ENCODE assay signal across 16 cellular contexts in genomic region chr4:46370531-46370930, GRCh38.
DNase-seq lines count a peak whose midpoint lies in the region; ATAC-seq lines count a peak whose summit lies in the region.
"Had no signal": no experiment of that assay in that cellular context is flagged by ENCODE, and none has a peak within 500 bp of the region (broad histone marks: within the 10 kb centered on the region; RNA-seq: fewer than 3 reads in every experiment).

No MANE protein-coding gene starts in this region.

- DNase-seq in cerebellar cortex (ENCODE audit: low spot score): peak; percentile 9
- peak; percentile 42 for DNase-seq in medulla oblongata (ENCODE audit: extremely low spot score)
- DNase-seq in superior temporal gyrus (ENCODE audit: extremely low spot score): peak; percentile 50
- DNase-seq in amniotic stem cell (lab: John Stamatoyannopoulos, UW): no peak
- no peak for DNase-seq in stimulated activated naive CD8-positive, alpha-beta T cell treated with anti-CD3 and anti-CD28 coated beads, Interleukin-15, amount 100 ng/mL, for 72 hours
- DNase-seq: Caco-2; CD4-positive, CD25-positive, alpha-beta regulatory T cell; CD8-positive, alpha-beta T cell; DMS153; DND-41; GDM1; GOT3; HFFc6 had no signal

- H3K9me3 Mint-ChIP-seq in stimulated activated naive CD8-positive, alpha-beta T cell treated with anti-CD3 and anti-CD28 coated beads, Interleukin-15, amount 100 ng/mL, for 72 hours: peaks cover 3 to 7% of the 10 kb centered on the region in 2 donors

- no peaks in the 10 kb centered on the region for H3K27me3 Mint-ChIP-seq in stimulated activated naive CD8-positive, alpha-beta T cell treated with anti-CD3 and anti-CD28 coated beads, Interleukin-15, amount 100 ng/mL, for 72 hours
- H3K27me3 Mint-ChIP-seq: B cell; CD4-positive, CD25-positive, alpha-beta regulatory T cell had no signal

- H3K4me3 Mint-ChIP-seq in stimulated activated naive CD8-positive, alpha-beta T cell treated with anti-CD3 and anti-CD28 coated beads, Interleukin-15, amount 100 ng/mL, for 72 hours: no peak overlapping the region
- H3K4me3 Mint-ChIP-seq: B cell; CD4-positive, CD25-positive, alpha-beta regulatory T cell; CD8-positive, alpha-beta T cell; HFFc6 had no signal

- ATAC-seq in GM21390 (IDR thresholded peaks at IDR 0.05; ENCODE audit: unreplicated experiment): no peak
- ATAC-seq in stimulated activated naive CD8-positive, alpha-beta T cell treated with anti-CD3 and anti-CD28 coated beads, Interleukin-15, amount 100 ng/mL, for 72 hours: no peak
- ATAC-seq: CD8-positive, alpha-beta T cell; GM12878 had no signal

- H3K4me1 Mint-ChIP-seq in stimulated activated naive CD8-positive, alpha-beta T cell treated with anti-CD3 and anti-CD28 coated beads, Interleukin-15, amount 100 ng/mL, for 72 hours: no peaks in the 10 kb centered on the region
- H3K4me1 Mint-ChIP-seq: B cell; CD4-positive, CD25-positive, alpha-beta regulatory T cell had no signal

- no peak overlapping the region for H3K27ac Mint-ChIP-seq in stimulated activated naive CD8-positive, alpha-beta T cell treated with anti-CD3 and anti-CD28 coated beads, Interleukin-15, amount 100 ng/mL, for 72 hours
- H3K27ac Mint-ChIP-seq: B cell; CD4-positive, CD25-positive, alpha-beta regulatory T cell; CD8-positive, alpha-beta T cell; HFFc6 had no signal

Comparison
In these comparisons a context has a peak if more than half of its experiments do, and no peak if none do; other contexts are left out.
1. DNase-seq: peak in cerebellar cortex (single experiment), medulla oblongata (single experiment) and superior temporal gyrus (single experiment); none in amniotic stem cell (single experiment) and stimulated activated naive CD8-positive, alpha-beta T cell treated with anti-CD3 and anti-CD28 coated beads, Interleukin-15, amount 100 ng/mL, for 72 hours (0 of 2).